In genomic region chr17:29010586-29010985, GRCh38 we compare ENCODE assay signal across 23 cellular contexts. TPM values are rescaled to one million over a fixed set of nuclear protein-coding genes. Genes with fewer than 3 reads are reported as not detected.
DNase-seq lines count a peak whose midpoint lies in the region; ATAC-seq and TF ChIP-seq lines count a peak whose summit lies in the region.
"Had no signal": no experiment of that assay in that cellular context is flagged by ENCODE, and none has a peak within 500 bp of the region (broad histone marks: within the 10 kb centered on the region; RNA-seq: fewer than 3 reads in every experiment).

No MANE protein-coding gene starts in this region.

- H3K36me3 ChIP-seq in GM23338 (ENCODE audit: insufficient read depth) (no peaks in the 10 kb centered on the region), iPS-18a (ENCODE audit: control insufficient read depth, low read depth, low read length) (no peaks in the 10 kb centered on the region)
- H3K36me3 ChIP-seq: BE2C had no signal

- DNase-seq in GM23338 (ENCODE audit: low spot score) (no peak), NCI-H1417 (lab: John Stamatoyannopoulos, UW) (peak in 2 of 3 experiments; percentile 70 to 85), NCI-H774 (lab: John Stamatoyannopoulos, UW) (peak; percentile 52), KG1 (lab: John Stamatoyannopoulos, UW) (no peak), iPS-NIHi7 (ENCODE audit: extremely low spot score) (no peak)
- DNase-seq in activated naive CD4-positive, alpha-beta T cell treated with anti-CD3 and anti-CD28 coated beads, Interleukin-2, amount 10 ng/mL, durations not matched to agents 7 days and 5 days, result no peak
- DNase-seq: BE2C, DMS79, MM.1S, NCI-H1092, NCI-H187 treated with DMSO at 0.1 percent for 48 hours, NCI-H2227 treated with DMSO at 0.1 percent for 48 hours, NCI-H510A, PC-9, RPMI8226, SHP77 had no signal

- no peak overlapping the region; the same call in 1 of the 2 replicates for H3K27ac Mint-ChIP-seq in GM23338
- no peak overlapping the region for H3K27ac Mint-ChIP-seq in activated naive CD4-positive, alpha-beta T cell treated with anti-CD3 and anti-CD28 coated beads, Interleukin-2, amount 10 ng/mL, durations not matched to agents 7 days and 5 days
- H3K27ac Mint-ChIP-seq: T-helper 1 cell treated with Interleukin-12 subunit alpha and Interleukin-12 subunit beta and Interleukin-4 antibody, amounts not matched to agents 30 μg/mL and 1 μg/mL, for 36 hours had no signal

- no peaks in the 10 kb centered on the region for H3K9me3 Mint-ChIP-seq in GM23338
- H3K9me3 Mint-ChIP-seq in activated naive CD4-positive, alpha-beta T cell treated with anti-CD3 and anti-CD28 coated beads, Interleukin-2, amount 10 ng/mL, durations not matched to agents 7 days and 5 days, result no peaks in the 10 kb centered on the region
- H3K9me3 Mint-ChIP-seq: T-helper 1 cell treated with Interleukin-12 subunit alpha and Interleukin-12 subunit beta and Interleukin-4 antibody, amounts not matched to agents 30 μg/mL and 1 μg/mL, for 36 hours had no signal

- H4K20me1 ChIP-seq in GM23338 (replicated peaks; ENCODE audit: insufficient read depth), result no peaks in the 10 kb centered on the region

- peaks cover 58% of the 10 kb centered on the region for H3K4me1 Mint-ChIP-seq in GM23338
- H3K4me1 Mint-ChIP-seq in activated naive CD4-positive, alpha-beta T cell treated with anti-CD3 and anti-CD28 coated beads, Interleukin-2, amount 10 ng/mL, durations not matched to agents 7 days and 5 days, result no peaks in the 10 kb centered on the region

- H3K27ac ChIP-seq in GM23338 (ENCODE audit: low read depth) (no peak overlapping the region), iPS-18a (ENCODE audit: low read length) (no peak overlapping the region)
- H3K27ac ChIP-seq: HL-60, PC-9 had no signal

- peaks cover 16% of the 10 kb centered on the region for H3K27me3 Mint-ChIP-seq in GM23338 (ENCODE audit: insufficient read depth, low read depth, poor library complexity)
- peaks cover 67% of the 10 kb centered on the region for H3K27me3 Mint-ChIP-seq in activated naive CD4-positive, alpha-beta T cell treated with anti-CD3 and anti-CD28 coated beads, Interleukin-2, amount 10 ng/mL, durations not matched to agents 7 days and 5 days

- no peaks in the 10 kb centered on the region for H3F3A ChIP-seq in GM23338 (replicated peaks; ENCODE audit: low read depth)

- H2AFZ ChIP-seq in GM23338, result no peak overlapping the region
- H2AFZ ChIP-seq: PC-9 had no signal

- peak; percentile 14 for ATAC-seq in GM23338
- ATAC-seq: HepG2, K562 had no signal

- H3K36me3 Mint-ChIP-seq in GM23338 (ENCODE audit: low read depth), result no peaks in the 10 kb centered on the region
- H3K36me3 Mint-ChIP-seq in activated naive CD4-positive, alpha-beta T cell treated with anti-CD3 and anti-CD28 coated beads, Interleukin-2, amount 10 ng/mL, durations not matched to agents 7 days and 5 days, result no peaks in the 10 kb centered on the region

- H3K9ac ChIP-seq in iPS-18a (ENCODE audit: low read length), result no peak overlapping the region

- H3K4me1 ChIP-seq in GM23338 (ENCODE audit: insufficient read depth) (peaks cover 57% of the 10 kb centered on the region), iPS-18a (ENCODE audit: control insufficient read depth, low read depth, low read length) (peaks cover 39% of the 10 kb centered on the region)
- H3K4me1 ChIP-seq: BE2C had no signal

- H3K4me2 ChIP-seq in GM23338, result peak overlapping the region; percentile 7
- H3K4me2 ChIP-seq: PC-9 had no signal

- H3K4me3 Mint-ChIP-seq in GM23338, result peak overlapping the region; percentile 5; the same call in 2 of the 3 replicates
- H3K4me3 Mint-ChIP-seq in activated naive CD4-positive, alpha-beta T cell treated with anti-CD3 and anti-CD28 coated beads, Interleukin-2, amount 10 ng/mL, durations not matched to agents 7 days and 5 days, result no peak overlapping the region
- H3K4me3 Mint-ChIP-seq: T-helper 1 cell treated with Interleukin-12 subunit alpha and Interleukin-12 subunit beta and Interleukin-4 antibody, amounts not matched to agents 30 μg/mL and 1 μg/mL, for 36 hours had no signal

- no peak overlapping the region for H3K4me3 ChIP-seq in GM23338
- peak overlapping the region; percentile 2 for H3K4me3 ChIP-seq in iPS-18a (ENCODE audit: low read length)
- H3K4me3 ChIP-seq: K562, PC-9 had no signal

- H3K9me3 ChIP-seq in iPS-18a (ENCODE audit: control insufficient read depth, low read depth, low read length), result no peaks in the 10 kb centered on the region
- H3K9me3 ChIP-seq: BE2C had no signal

- 0 out of 2 replicates have a peak, but pooled peaks cover 4% of the 10 kb centered on the region for H3K9me2 ChIP-seq in GM23338 (ENCODE audit: insufficient read depth)

- H3K27me3 ChIP-seq in GM23338 (ENCODE audit: insufficient read depth), result peaks cover 27% of the 10 kb centered on the region
- peaks cover 21% of the 10 kb centered on the region for H3K27me3 ChIP-seq in iPS-18a (ENCODE audit: control insufficient read depth, insufficient read depth, low read length)
- H3K27me3 ChIP-seq: BE2C had no signal

- H3K79me2 ChIP-seq in GM23338 (replicated peaks; ENCODE audit: insufficient read depth), result no peaks in the 10 kb centered on the region

- CTCF ChIA-PET in activated naive CD4-positive, alpha-beta T cell treated with anti-CD3 and anti-CD28 coated beads, Interleukin-2, amount 10 ng/mL, durations not matched to agents 7 days and 5 days (lab: Charles Lee), result interaction anchor here (1.2 to 1.9 kb wide), 2 partner anchors 10 to 45 kb away, joined by 3 to 5 read pairs; no protein-coding TSS in a partner anchor

- no peak for TF ChIP-seq CTCF in GM23338 (conservative IDR thresholded peaks at IDR 0.05; ENCODE audit: low read depth in 2 of 2)

TF ChIP-seq in GM23338, 12 proteins besides CTCF, POLR2A, EP300 and RAD21:
- TF ChIP-seq NANOG (IDR thresholded peaks at IDR 0.05; ENCODE audit: borderline replicate concordance) (peak; percentile 8; the same call in 1 of the 2 replicates), EZH2 (IDR thresholded peaks at IDR 0.05; ENCODE audit: low read depth, unreplicated experiment) (no peak), STAT1 (IDR thresholded peaks at IDR 0.05; ENCODE audit: unreplicated experiment) (no peak)

RNA-seq across cellular contexts. Expression of gene SEZ6, which starts 4.8 kb away (rescaled TPM):
- 3.1 and 6.5 TPM in 2 replicates for total RNA-seq in GM23338 (2014; rRNA removed; shearing (Covaris generic))
- polyA plus RNA-seq in GM23338 (2016; fragmentation: Nextera tagmentation; extraction: Ambion mirVana), result 1.0 TPM in 2 replicates
- total RNA-seq: H4, HepG2, HT-29, K562, PC-9 had no signal
- polyA plus RNA-seq: HepG2, K562 had no signal

RNA-seq across cellular contexts. Expression of gene PIPOX, which starts 32.4 kb away (rescaled TPM):
- total RNA-seq in GM23338 (2014; rRNA removed; shearing (Covaris generic)), result 34.6 and 42.8 TPM in 2 replicates
- polyA plus RNA-seq in GM23338 (2016; fragmentation: Nextera tagmentation; extraction: Ambion mirVana), result 22.2 and 22.6 TPM in 2 replicates

RNA-seq across cellular contexts. Expression of gene PHF12, which starts 59.3 kb away (rescaled TPM):
- 41.0 and 45.4 TPM in 2 replicates for total RNA-seq in GM23338 (2014; rRNA removed; shearing (Covaris generic))
- polyA plus RNA-seq in GM23338 (2016; fragmentation: Nextera tagmentation; extraction: Ambion mirVana), result 19.7 and 20.8 TPM in 2 replicates

Comparison
In these comparisons a context has a peak if more than half of its experiments do, and no peak if none do; other contexts are left out.
1. DNase-seq: peak in NCI-H1417 (2 of 3) and NCI-H774 (single experiment); none in GM23338 (single experiment), KG1 (single experiment), activated naive CD4-positive, alpha-beta T cell treated with anti-CD3 and anti-CD28 coated beads, Interleukin-2, amount 10 ng/mL, durations not matched to agents 7 days and 5 days (single experiment) and iPS-NIHi7 (single experiment).